Comparison of ENCODE assay signal across 11 cellular contexts in genomic region chr6:53158076-53158475, GRCh38. TPM values are rescaled to one million over a fixed set of nuclear protein-coding genes. Genes with fewer than 3 reads are reported as not detected.
"Had no signal": no experiment of that assay in that cellular context is flagged by ENCODE, and none has a peak within 500 bp of the region (broad histone marks: within the 10 kb centered on the region; RNA-seq: fewer than 3 reads in every experiment).

No MANE protein-coding gene starts in this region.

RNA-seq across cellular contexts. Expression of gene GCM1, which starts 9.4 kb away (rescaled TPM):
- total RNA-seq: activated naive CD8-positive, alpha-beta T cell treated with anti-CD3 and anti-CD28 coated beads for 36 hours; activated T-helper 1 cell treated with anti-CD3 and anti-CD28 coated beads, Interleukin-12 subunit alpha, Interleukin-12 subunit beta, Interleukin-2, Interleukin-4 antibody, amounts not matched to agents 30 ng/mL and 10 ng/mL and 1 ng/mL, durations not matched to agents 14 hours and 24 hours and 36 hours; activated T-helper 2 cell treated with anti-CD3 and anti-CD28 coated beads, Interferon-gamma antibody, Interleukin-2, Interleukin-4, amounts not matched to agents 10 μg/mL and 5 μg/mL and 100 μg/mL, durations not matched to agents 14 hours and 24 hours and 36 hours; ascending aorta; astrocyte; bronchial epithelial cell; cardiac muscle cell; cardiac septum; cerebellum; chondrocyte had no signal
- polyA plus RNA-seq: aorta, cardiac muscle cell had no signal
